ENCODE assay signal across 27 cellular contexts in the genomic region with DNA sequence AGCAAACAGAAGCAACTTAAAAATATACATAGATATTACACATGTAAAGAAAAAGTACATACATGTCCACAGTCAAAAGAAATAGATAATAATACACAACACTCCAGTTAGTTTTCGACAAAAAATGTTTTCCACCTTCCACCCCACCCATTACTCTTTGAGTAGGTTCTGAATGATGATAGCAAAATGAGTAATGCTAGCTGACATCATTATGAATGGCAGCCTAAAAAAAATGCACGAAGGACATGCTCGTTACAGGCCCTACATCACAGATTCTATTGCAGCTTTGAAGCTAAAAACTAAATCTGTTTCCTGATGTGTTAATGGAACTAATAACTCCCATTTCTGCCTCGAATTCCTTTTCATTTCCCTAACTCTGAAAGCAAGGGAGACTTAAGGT.
"Had no signal": no experiment of that assay in that cellular context is flagged by ENCODE, and none has a peak within 500 bp of the region (broad histone marks: within the 10 kb centered on the region; RNA-seq: fewer than 3 reads in every experiment).

No MANE protein-coding gene starts in this region.

- H3K4me2 ChIP-seq: PC-9 had no signal

- H3K9me3 ChIP-seq: ascending aorta, body of pancreas had no signal

- H3K27ac ChIP-seq: ascending aorta, body of pancreas, cardiac muscle cell, PC-9, VCaP had no signal

- H3K4me3 ChIP-seq: ascending aorta, body of pancreas, cardiac muscle cell, MG63, PC-9 had no signal

- H3K27me3 ChIP-seq: ascending aorta, body of pancreas, cardiac muscle cell, MG63 had no signal

- H2AFZ ChIP-seq: PC-9 had no signal

- H3K36me3 ChIP-seq: ascending aorta, cardiac muscle cell, MG63 had no signal

- ATAC-seq: activated naive CD4-positive, alpha-beta T cell treated with anti-CD3 and anti-CD28 coated beads, Interleukin-2, amount 50 U/mL, for 72 hours; activated naive CD8-positive, alpha-beta T cell treated with anti-CD3 and anti-CD28 coated beads, Interleukin-2, amount 50 U/mL, for 24 hours; activated T-cell treated with anti-CD3 and anti-CD28 coated beads, Interleukin-2, amount 50 U/mL, for 4 hours; body of pancreas had no signal

- DNase-seq: activated CD4-positive, alpha-beta memory T cell treated with anti-CD3 and anti-CD28 coated beads for 36 hours; activated CD4-positive, alpha-beta T cell treated with anti-CD3 and anti-CD28 coated beads, Interleukin-2, amount 10 ng/mL, durations not matched to agents 7 days and 5 days; activated CD4-positive, CD25-positive, alpha-beta regulatory T cell; activated CD8-positive, alpha-beta memory T cell treated with anti-CD3 and anti-CD28 coated beads for 24 hours; activated effector memory CD4-positive, alpha-beta T cell treated with anti-CD3 and anti-CD28 coated beads, Interleukin-2, amount 50 U/mL, for 16 hours; activated naive CD4-positive, alpha-beta T cell treated with Interleukin-2 at 50 U/mL for 16 hours; activated naive CD8-positive, alpha-beta T cell treated with anti-CD3 and anti-CD28 coated beads, Interleukin-2, amount 50 U/mL, for 24 hours; activated T-cell treated with anti-CD3 and anti-CD28 coated beads, Interleukin-2, amount 50 U/mL, for 4 hours; amniotic stem cell; body of pancreas; KG1; MG63; MV-4-11; NCI-H1092 treated with DMSO at 0.1 percent for 48 hours; NCI-H1417 treated with DMSO at 0.1 percent for 48 hours; NCI-H1694; NCI-H2029; NCI-H510A treated with DMSO at 0.1 percent for 48 hours; NCI-H69; NK-92 treated with Interleukin-12 subunit alpha and Interleukin-12 subunit beta, amount 100 ng/mL, for 24 hours; PC-9; SHP77 treated with DMSO at 0.1 percent for 48 hours; T-helper 1 cell had no signal

- H3K4me1 ChIP-seq: ascending aorta, body of pancreas had no signal
